Comparison of ENCODE assay signal across 8 cellular contexts in genomic region chr2:11377915-11378649, GRCh38. TPM values are rescaled to one million over a fixed set of nuclear protein-coding genes. Genes with fewer than 3 reads are reported as not detected.
A peak's percentile ranks its signal among the peaks of the same experiment; 100 is the strongest.
DNase-seq lines count a peak whose midpoint lies in the region; ATAC-seq and TF ChIP-seq lines count a peak whose summit lies in the region.
"Had no signal": no experiment of that assay in that cellular context is flagged by ENCODE, and none has a peak within 500 bp of the region (broad histone marks: within the 10 kb centered on the region; RNA-seq: fewer than 3 reads in every experiment).

No MANE protein-coding gene starts in this region.

- H3K9me3 ChIP-seq in heart right ventricle (no peaks in the 10 kb centered on the region), uterus (no peaks in the 10 kb centered on the region)

- intact Hi-C loops in heart right ventricle (cut with DNase I) (loop anchor here in 1 of 10 donors (5.0 kb wide), 1 partner anchor 36 kb away; the partner anchor contains the start of gene ROCK2), uterus (cut with DNase I; ENCODE audit: low total_unique reads) (no loop called here)

- H3K4me3 ChIP-seq in heart right ventricle (peak overlapping the region in 6 of 10 donors; percentile 5 to 40 (median 30)), uterus (peak overlapping the region; percentile 11 to 17)

- H3K27ac ChIP-seq in heart right ventricle (peak overlapping the region; percentile 21 to 78 (median 70)), uterus (peak overlapping the region; percentile 89 to 90)

- no peaks in the 10 kb centered on the region for H3K36me3 ChIP-seq in heart right ventricle
- no peaks in the 10 kb centered on the region for H3K36me3 ChIP-seq in uterus

- DNase-seq in heart right ventricle, result peak in 1 of 2 donors; percentile 33
- DNase-seq in uterus, result peak; percentile 70 to 79
- DNase-seq in kidney glomerular epithelial cell (lab: John Stamatoyannopoulos, UW), result no peak
- no peak for DNase-seq in activated CD4-positive, CD25-positive, alpha-beta regulatory T cell (lab: John Stamatoyannopoulos, UW)
- DNase-seq in NCI-H82 (lab: John Stamatoyannopoulos, UW), result no peak
- DNase-seq: effector CD8-positive, alpha-beta T cell had no signal

- H3K4me1 ChIP-seq in heart right ventricle (peaks cover 6 to 48% (median 27%) of the 10 kb centered on the region in 9 donors), uterus (peaks cover 0 to 11% of the 10 kb centered on the region in 2 donors)

- TF ChIP-seq CTCF in heart right ventricle (IDR thresholded peaks at IDR 0.05) (no peak), uterus (IDR thresholded peaks at IDR 0.05) (no peak)

- 43 to 46% methylated on average over 14 of the region's 14 CpGs for WGBS in heart right ventricle, 2 donors

- TF ChIP-seq POLR2A in uterus (IDR thresholded peaks at IDR 0.05), result no peak

- no peaks in the 10 kb centered on the region for H3K27me3 ChIP-seq in heart right ventricle
- H3K27me3 ChIP-seq in uterus, result no peaks in the 10 kb centered on the region

- ATAC-seq in GM21381 (IDR thresholded peaks at IDR 0.05; ENCODE audit: unreplicated experiment) (peak; percentile 83), HG03469 (IDR thresholded peaks at IDR 0.05; ENCODE audit: unreplicated experiment) (peak; percentile 90), heart right ventricle (peak in 4 of 8 donors; percentile 11 to 57 (median 28))

RNA-seq across cellular contexts. Expression of gene ROCK2, which starts 33.6 kb away (rescaled TPM):
- total RNA-seq in heart right ventricle (10 to 100 TPM; 29.7 to 51.8 (median 38.5) TPM), uterus (100 to 1,000 TPM in 3 of 4 donors, 10 to 100 TPM in 1; 78.5 to 143 (median 122) TPM)
- 1 to 10 TPM; 6.9 to 8.6 TPM for polyA plus RNA-seq in heart right ventricle

Comparison
In these comparisons a context has a peak if more than half of its experiments do, and no peak if none do; other contexts are left out.
1. DNase-seq: peak in uterus (2 of 2); none in kidney glomerular epithelial cell (single experiment), activated CD4-positive, CD25-positive, alpha-beta regulatory T cell (0 of 4) and NCI-H82 (single experiment).